ENCODE assay signal across 25 cellular contexts in the genomic region with DNA sequence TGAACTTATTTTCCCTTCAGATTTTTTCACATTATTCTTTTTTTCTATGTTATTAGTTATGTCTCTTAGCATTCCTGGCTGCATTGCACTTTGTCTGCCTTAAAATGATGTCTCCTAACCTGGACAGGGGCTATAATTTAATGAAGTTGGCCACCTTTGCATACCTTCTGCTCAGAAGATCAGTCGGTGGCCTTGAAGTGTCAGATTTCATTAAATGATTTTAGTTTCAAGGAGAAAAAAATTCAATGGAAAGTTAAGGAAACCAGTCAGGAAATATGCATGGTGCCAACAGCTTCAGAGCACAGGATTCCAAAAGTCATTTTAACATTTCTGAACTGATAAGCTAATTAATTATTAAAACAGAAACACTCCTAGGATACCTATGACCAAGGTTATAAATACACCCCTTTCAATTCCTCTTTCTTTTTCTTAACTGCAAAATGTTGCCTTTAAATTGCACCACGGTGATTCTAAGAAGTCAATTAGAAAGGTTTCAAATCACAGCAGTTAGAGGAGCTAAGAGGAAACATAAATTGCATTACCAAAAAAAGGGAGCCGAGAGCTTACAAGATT.
"Had no signal": no experiment of that assay in that cellular context is flagged by ENCODE, and none has a peak within 500 bp of the region (broad histone marks: within the 10 kb centered on the region; RNA-seq: fewer than 3 reads in every experiment).

No MANE protein-coding gene starts in this region.

- H3K4me1 ChIP-seq: esophagus muscularis mucosa, foreskin keratinocyte, heart right ventricle had no signal

- DNase-seq: activated CD4-positive, alpha-beta T cell treated with anti-CD3 and anti-CD28 coated beads for 48 hours; activated CD4-positive, alpha-beta T cell treated with anti-CD3 and anti-CD28 coated beads, Interleukin-2, amount 50 U/mL, for 48 hours; activated CD8-positive, alpha-beta memory T cell treated with anti-CD3 and anti-CD28 coated beads for 24 hours; activated effector memory CD4-positive, alpha-beta T cell treated with Interleukin-2 at 50 U/mL for 16 hours; activated naive CD4-positive, alpha-beta T cell treated with Interleukin-2 at 50 U/mL for 16 hours; anterior cingulate cortex; dermis blood vessel endothelial cell; effector CD4-positive, alpha-beta T cell; foreskin keratinocyte; heart right ventricle; kidney glomerular epithelial cell; left ventricle myocardium superior; naive B cell; nephron progenitor cell; right lobe of liver; stimulated activated CD4-positive, alpha-beta T cell treated with anti-CD3 and anti-CD28 coated beads, Interleukin-12 subunit alpha, Interleukin-12 subunit beta, amount 100 ng/mL, for 4 hours; stimulated activated CD4-positive, alpha-beta T cell treated with anti-CD3 and anti-CD28 coated beads, Interleukin-4, amount 100 ng/mL, for 1 hour; stimulated activated naive CD8-positive, alpha-beta T cell treated with anti-CD3 and anti-CD28 coated beads, Interleukin-15, Interleukin-2, amounts not matched to agents 100 U/mL and 50 U/mL, for 24 hours; T1000; trophoblast cell; WERI-Rb-1 had no signal

- H3K36me3 ChIP-seq: esophagus muscularis mucosa, heart right ventricle, neutrophil, right lobe of liver, thoracic aorta, WERI-Rb-1 had no signal

- H3K4me3 ChIP-seq: esophagus muscularis mucosa, heart right ventricle, right lobe of liver, thoracic aorta had no signal

- H3K27ac ChIP-seq: esophagus muscularis mucosa, foreskin keratinocyte, heart right ventricle, neutrophil, right lobe of liver, thoracic aorta, WERI-Rb-1 had no signal

- H3K27me3 ChIP-seq: esophagus muscularis mucosa, right lobe of liver had no signal

- ATAC-seq: activated CD4-positive, CD25-positive, alpha-beta regulatory T cell treated with anti-CD3 and anti-CD28 coated beads, Interleukin-2, amount 50 U/mL, for 24 hours; foreskin keratinocyte; heart right ventricle; left ventricle myocardium superior; stimulated activated naive CD8-positive, alpha-beta T cell treated with anti-CD3 and anti-CD28 coated beads, Interleukin-15, Interleukin-2, amounts not matched to agents 100 U/mL and 50 U/mL, for 24 hours had no signal

- H3K9me3 ChIP-seq: esophagus muscularis mucosa, heart right ventricle, neutrophil, right lobe of liver, thoracic aorta had no signal
